9 cellular contexts compared by ENCODE assay signal in genomic region chr4:38489924-38490639, GRCh38.
DNase-seq lines count a peak whose midpoint lies in the region; FAIRE-seq and TF ChIP-seq lines count a peak whose summit lies in the region.
"Had no signal": no experiment of that assay in that cellular context is flagged by ENCODE, and none has a peak within 500 bp of the region (broad histone marks: within the 10 kb centered on the region; RNA-seq: fewer than 3 reads in every experiment).

No MANE protein-coding gene starts in this region.

- H3K27me3 ChIP-seq in trophoblast cell (ENCODE audit: insufficient read depth, low read length), result no peaks in the 10 kb centered on the region

- peak overlapping the region; percentile 64 for H3K27ac ChIP-seq in trophoblast cell (ENCODE audit: low read depth, low read length)

- H3K36me3 ChIP-seq in trophoblast cell (ENCODE audit: control insufficient read depth in 1 of 2, insufficient read depth in 2 of 2, low read length in 2 of 2), result no peaks in the 10 kb centered on the region

- H4K8ac ChIP-seq in trophoblast cell (ENCODE audit: low read depth, low read length), result no peak overlapping the region

- H3K14ac ChIP-seq in trophoblast cell (ENCODE audit: low read length), result no peak overlapping the region

- no peak overlapping the region for H3K4me3 ChIP-seq in trophoblast cell (ENCODE audit: low read depth, low read length)

- no peak overlapping the region for H2AFZ ChIP-seq in trophoblast cell (ENCODE audit: insufficient read depth, low read length, poor library complexity)

- FAIRE-seq in GM12891 (lab: Jason Lieb, UNC), result peak; percentile 69

- H2AK5ac ChIP-seq in trophoblast cell (ENCODE audit: low read length), result no peak overlapping the region

- no peak overlapping the region for H2BK5ac ChIP-seq in trophoblast cell (ENCODE audit: low read depth, low read length, poor library complexity)

- peaks cover 6 to 9% of the 10 kb centered on the region in 2 experiments for H3K4me1 ChIP-seq in trophoblast cell (ENCODE audit: control insufficient read depth in 1 of 2, insufficient read depth in 2 of 2, low read length in 2 of 2)

- H4K12ac ChIP-seq in trophoblast cell (ENCODE audit: low read depth, low read length), result no peak overlapping the region

- H3K23ac ChIP-seq in trophoblast cell (ENCODE audit: low read length), result no peak overlapping the region

- H3K4ac ChIP-seq in trophoblast cell (ENCODE audit: low read depth, low read length), result no peak overlapping the region

- H3K79me2 ChIP-seq in trophoblast cell (ENCODE audit: control insufficient read depth, insufficient read depth, low read length, poor library complexity), result no peaks in the 10 kb centered on the region

- no peak overlapping the region for H3K4me2 ChIP-seq in trophoblast cell (ENCODE audit: low read length)

- no peak overlapping the region for H3K9ac ChIP-seq in trophoblast cell (ENCODE audit: low read length)

- no peak overlapping the region for H2BK120ac ChIP-seq in trophoblast cell (ENCODE audit: insufficient read depth, low read length, poor library complexity)

- no CpG with 5 or more reads among the region's 7 CpGs for WGBS in trophoblast cell (ENCODE audit: extremely low coverage, insufficient coverage, insufficient read length)

- peaks cover 2% of the 10 kb centered on the region for H3K79me1 ChIP-seq in trophoblast cell (ENCODE audit: low read length)

- no peak overlapping the region for H2BK12ac ChIP-seq in trophoblast cell (ENCODE audit: low read length)

- H4K91ac ChIP-seq in trophoblast cell (ENCODE audit: low read depth, low read length), result no peak overlapping the region

- H3K9me3 ChIP-seq in trophoblast cell (ENCODE audit: insufficient read depth, low read depth, low read length), result no peaks in the 10 kb centered on the region

- no peak for TF ChIP-seq CTCF in GM13977 (IDR thresholded peaks at IDR 0.05; ENCODE audit: extremely low read depth, insufficient read depth, missing control alignments)

- DNase-seq in GM12891 (ENCODE audit: insufficient read length, low spot score), result no peak
- peak; percentile 27 to 32 for DNase-seq in activated CD4-positive, alpha-beta T cell treated with anti-CD3 and anti-CD28 coated beads, Interleukin-2, amount 50 U/mL, for 48 hours
- peak in 38 of 42 donors; percentile 4 to 67 (median 35) for DNase-seq in head of caudate nucleus
- peak in 1 of 2 donors; percentile 52 for DNase-seq in trophoblast cell
- DNase-seq in GM13977 (ENCODE audit: low spot score), result no peak
- no peak for DNase-seq in HUDEP-2 (lab: John Stamatoyannopoulos, UW; ENCODE audit: unreplicated experiment in 76 of 76)
- DNase-seq in G401 (ENCODE audit: low spot score), result no peak
- no peak for DNase-seq in NCI-H2171 (lab: John Stamatoyannopoulos, UW)
- DNase-seq: cortex of kidney had no signal

- intact Hi-C loops in head of caudate nucleus (cut with DNase I), result no loop called here

- TF ChIP-seq POLR2A in GM12891 (IDR thresholded peaks at IDR 0.05; ENCODE audit: low read depth, low read length), result no peak

- H3K18ac ChIP-seq in trophoblast cell (ENCODE audit: low read length), result no peak overlapping the region

- in situ Hi-C loops in GM13977 (cut with MboI; ENCODE audit: low pct_unique_long_range_greater_than_20kb, low sequenced_read_pairs, unreplicated experiment) (no loop called here), G401 (cut with HindIII; ENCODE audit: low sequenced_read_pairs) (no loop called here)

TF ChIP-seq in GM12891, 5 proteins besides CTCF, POLR2A, EP300 and RAD21:
- no peak for TF ChIP-seq TAF1 (IDR thresholded peaks at IDR 0.05; ENCODE audit: low read depth, low read length)
- no peak for TF ChIP-seq PAX5 (IDR thresholded peaks at IDR 0.05; ENCODE audit: insufficient read depth, low read length, severe bottlenecking)
- TF ChIP-seq POLR2AphosphoS5 (IDR thresholded peaks at IDR 0.05; ENCODE audit: low read depth, low read length), result no peak

Comparison
In these comparisons a context has a peak if more than half of its experiments do, and no peak if none do; other contexts are left out.
1. DNase-seq: peak in activated CD4-positive, alpha-beta T cell treated with anti-CD3 and anti-CD28 coated beads, Interleukin-2, amount 50 U/mL, for 48 hours (2 of 2) and head of caudate nucleus (38 of 42); none in GM12891 (single experiment), GM13977 (single experiment), HUDEP-2 (0 of 76), G401 (single experiment) and NCI-H2171 (single experiment).